Comparison of ENCODE assay signal across 8 cellular contexts in the genomic region with DNA sequence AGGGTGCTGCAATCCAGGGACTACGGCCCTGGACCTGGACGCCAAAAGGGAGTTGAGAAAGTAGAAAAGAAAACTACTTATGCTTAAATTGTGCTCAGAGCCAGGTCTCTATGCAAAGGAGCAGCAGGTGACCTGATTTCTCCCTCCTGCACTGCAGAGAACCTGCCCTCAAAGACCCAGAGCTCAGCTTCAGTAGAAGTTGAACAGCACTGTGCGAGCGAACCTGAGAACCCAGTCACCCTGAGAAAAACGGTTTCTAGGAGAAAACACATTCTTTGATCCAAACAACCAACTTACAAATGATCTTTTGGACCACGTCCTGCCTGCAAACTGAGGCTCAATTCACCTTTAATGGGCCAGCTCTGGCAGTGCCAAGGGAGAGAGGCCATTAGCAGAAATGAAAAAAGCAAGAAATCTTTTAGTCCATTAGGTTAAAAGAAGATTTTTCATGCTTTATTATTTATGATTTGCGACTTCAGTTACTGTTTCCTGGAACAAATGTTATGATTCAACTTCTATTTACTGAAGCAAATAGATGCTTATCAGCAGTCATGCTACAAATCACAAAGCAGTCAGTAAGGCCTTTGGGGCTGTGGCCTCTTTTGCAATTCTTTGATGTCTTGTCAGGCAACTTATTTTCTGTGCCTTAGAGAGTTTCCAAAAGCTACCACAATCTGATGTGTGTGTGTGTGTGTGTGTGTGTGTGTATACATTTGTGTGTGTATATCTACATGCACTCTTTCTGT.
DNase-seq lines count a peak whose midpoint lies in the region; ATAC-seq and TF ChIP-seq lines count a peak whose summit lies in the region.

No MANE protein-coding gene starts in this region.

- ATAC-seq in GM23338 (peak; percentile 59), GM19023 (IDR thresholded peaks at IDR 0.05; ENCODE audit: unreplicated experiment) (no peak)

- H3K9me3 Mint-ChIP-seq in GM23338: no peaks in the 10 kb centered on the region

- intact Hi-C loops in colonic mucosa (cut with DNase I): loop anchor here (10.0 kb wide), 1 partner anchor 120 kb away; no protein-coding TSS in a partner anchor

- H3K4me1 ChIP-seq in GM23338 (ENCODE audit: insufficient read depth): no peaks in the 10 kb centered on the region
- no peaks in the 10 kb centered on the region for H3K4me1 ChIP-seq in colonic mucosa
- H3K4me1 ChIP-seq in parathyroid adenoma: peaks cover 31% of the 10 kb centered on the region

- H3K27ac ChIP-seq in GM23338 (ENCODE audit: low read depth) (no peak overlapping the region), colonic mucosa (peak overlapping the region; percentile 61), parathyroid adenoma (peak overlapping the region; percentile 75)

- H3K4me1 Mint-ChIP-seq in GM23338: peaks cover 8% of the 10 kb centered on the region

- H3K9ac ChIP-seq in colonic mucosa (ENCODE audit: low read depth in 2 of 2, low read length in 2 of 2): peak overlapping the region; percentile 35 to 68
- H3K9ac ChIP-seq in parathyroid adenoma: no peak overlapping the region

- no peaks in the 10 kb centered on the region for H3K9me3 ChIP-seq in colonic mucosa
- no peaks in the 10 kb centered on the region for H3K9me3 ChIP-seq in parathyroid adenoma (ENCODE audit: control insufficient read depth, low read length)

- H3K4me3 ChIP-seq in GM23338: no peak overlapping the region
- H3K4me3 ChIP-seq in colonic mucosa: no peak overlapping the region
- peak overlapping the region; percentile 18 for H3K4me3 ChIP-seq in parathyroid adenoma (ENCODE audit: low read depth, low read length)

- H3K4me3 Mint-ChIP-seq in GM23338: no peak overlapping the region

- H3K36me3 ChIP-seq in GM23338 (ENCODE audit: insufficient read depth) (no peaks in the 10 kb centered on the region), colonic mucosa (no peaks in the 10 kb centered on the region), parathyroid adenoma (ENCODE audit: control insufficient read depth, insufficient read depth, low read length) (no peaks in the 10 kb centered on the region)

- no peak overlapping the region for H3K27ac Mint-ChIP-seq in GM23338

- no peaks in the 10 kb centered on the region for H3K79me2 ChIP-seq in GM23338 (replicated peaks; ENCODE audit: insufficient read depth)
- H3K79me2 ChIP-seq in parathyroid adenoma: no peaks in the 10 kb centered on the region

- H3K27me3 Mint-ChIP-seq in GM23338 (ENCODE audit: insufficient read depth, low read depth, poor library complexity): no peaks in the 10 kb centered on the region

- H3K27me3 ChIP-seq in GM23338 (ENCODE audit: insufficient read depth) (no peaks in the 10 kb centered on the region), colonic mucosa (no peaks in the 10 kb centered on the region), parathyroid adenoma (ENCODE audit: control insufficient read depth, insufficient read depth, low read length) (no peaks in the 10 kb centered on the region)

- H3K4me2 ChIP-seq in GM23338 (no peak overlapping the region), parathyroid adenoma (ENCODE audit: low read length) (peak overlapping the region; percentile 5)

- H3F3A ChIP-seq in GM23338 (replicated peaks; ENCODE audit: low read depth): no peaks in the 10 kb centered on the region

- TF ChIP-seq CTCF in GM23338 (conservative IDR thresholded peaks at IDR 0.05; ENCODE audit: low read depth in 2 of 2) (no peak), colonic mucosa (IDR thresholded peaks at IDR 0.05) (no peak), parathyroid adenoma (IDR thresholded peaks at IDR 0.05) (no peak)

- H3K9me2 ChIP-seq in GM23338 (ENCODE audit: insufficient read depth): no peaks in the 10 kb centered on the region

- DNase-seq in GM23338 (ENCODE audit: low spot score): no peak
- DNase-seq in T-helper 9 cell: peak; percentile 33
- no peak for DNase-seq in colonic mucosa
- no peak for DNase-seq in COR-L47 (lab: John Stamatoyannopoulos, UW)
- DNase-seq in NCI-H1694 (lab: John Stamatoyannopoulos, UW): no peak
- DNase-seq in NCI-H748 treated with DMSO at 0.1 percent for 48 hours (lab: John Stamatoyannopoulos, UW): no peak

- H2AFZ ChIP-seq in GM23338 (no peak overlapping the region), parathyroid adenoma (peak overlapping the region; percentile 13)

- H4K20me1 ChIP-seq in GM23338 (replicated peaks; ENCODE audit: insufficient read depth): no peaks in the 10 kb centered on the region

- no peaks in the 10 kb centered on the region for H3K36me3 Mint-ChIP-seq in GM23338 (ENCODE audit: low read depth)

TF ChIP-seq in GM23338, 12 proteins besides CTCF, POLR2A, EP300 and RAD21 (continues in another document):
- no peak for TF ChIP-seq NANOG (IDR thresholded peaks at IDR 0.05; ENCODE audit: borderline replicate concordance)
- TF ChIP-seq, protein P1, sequence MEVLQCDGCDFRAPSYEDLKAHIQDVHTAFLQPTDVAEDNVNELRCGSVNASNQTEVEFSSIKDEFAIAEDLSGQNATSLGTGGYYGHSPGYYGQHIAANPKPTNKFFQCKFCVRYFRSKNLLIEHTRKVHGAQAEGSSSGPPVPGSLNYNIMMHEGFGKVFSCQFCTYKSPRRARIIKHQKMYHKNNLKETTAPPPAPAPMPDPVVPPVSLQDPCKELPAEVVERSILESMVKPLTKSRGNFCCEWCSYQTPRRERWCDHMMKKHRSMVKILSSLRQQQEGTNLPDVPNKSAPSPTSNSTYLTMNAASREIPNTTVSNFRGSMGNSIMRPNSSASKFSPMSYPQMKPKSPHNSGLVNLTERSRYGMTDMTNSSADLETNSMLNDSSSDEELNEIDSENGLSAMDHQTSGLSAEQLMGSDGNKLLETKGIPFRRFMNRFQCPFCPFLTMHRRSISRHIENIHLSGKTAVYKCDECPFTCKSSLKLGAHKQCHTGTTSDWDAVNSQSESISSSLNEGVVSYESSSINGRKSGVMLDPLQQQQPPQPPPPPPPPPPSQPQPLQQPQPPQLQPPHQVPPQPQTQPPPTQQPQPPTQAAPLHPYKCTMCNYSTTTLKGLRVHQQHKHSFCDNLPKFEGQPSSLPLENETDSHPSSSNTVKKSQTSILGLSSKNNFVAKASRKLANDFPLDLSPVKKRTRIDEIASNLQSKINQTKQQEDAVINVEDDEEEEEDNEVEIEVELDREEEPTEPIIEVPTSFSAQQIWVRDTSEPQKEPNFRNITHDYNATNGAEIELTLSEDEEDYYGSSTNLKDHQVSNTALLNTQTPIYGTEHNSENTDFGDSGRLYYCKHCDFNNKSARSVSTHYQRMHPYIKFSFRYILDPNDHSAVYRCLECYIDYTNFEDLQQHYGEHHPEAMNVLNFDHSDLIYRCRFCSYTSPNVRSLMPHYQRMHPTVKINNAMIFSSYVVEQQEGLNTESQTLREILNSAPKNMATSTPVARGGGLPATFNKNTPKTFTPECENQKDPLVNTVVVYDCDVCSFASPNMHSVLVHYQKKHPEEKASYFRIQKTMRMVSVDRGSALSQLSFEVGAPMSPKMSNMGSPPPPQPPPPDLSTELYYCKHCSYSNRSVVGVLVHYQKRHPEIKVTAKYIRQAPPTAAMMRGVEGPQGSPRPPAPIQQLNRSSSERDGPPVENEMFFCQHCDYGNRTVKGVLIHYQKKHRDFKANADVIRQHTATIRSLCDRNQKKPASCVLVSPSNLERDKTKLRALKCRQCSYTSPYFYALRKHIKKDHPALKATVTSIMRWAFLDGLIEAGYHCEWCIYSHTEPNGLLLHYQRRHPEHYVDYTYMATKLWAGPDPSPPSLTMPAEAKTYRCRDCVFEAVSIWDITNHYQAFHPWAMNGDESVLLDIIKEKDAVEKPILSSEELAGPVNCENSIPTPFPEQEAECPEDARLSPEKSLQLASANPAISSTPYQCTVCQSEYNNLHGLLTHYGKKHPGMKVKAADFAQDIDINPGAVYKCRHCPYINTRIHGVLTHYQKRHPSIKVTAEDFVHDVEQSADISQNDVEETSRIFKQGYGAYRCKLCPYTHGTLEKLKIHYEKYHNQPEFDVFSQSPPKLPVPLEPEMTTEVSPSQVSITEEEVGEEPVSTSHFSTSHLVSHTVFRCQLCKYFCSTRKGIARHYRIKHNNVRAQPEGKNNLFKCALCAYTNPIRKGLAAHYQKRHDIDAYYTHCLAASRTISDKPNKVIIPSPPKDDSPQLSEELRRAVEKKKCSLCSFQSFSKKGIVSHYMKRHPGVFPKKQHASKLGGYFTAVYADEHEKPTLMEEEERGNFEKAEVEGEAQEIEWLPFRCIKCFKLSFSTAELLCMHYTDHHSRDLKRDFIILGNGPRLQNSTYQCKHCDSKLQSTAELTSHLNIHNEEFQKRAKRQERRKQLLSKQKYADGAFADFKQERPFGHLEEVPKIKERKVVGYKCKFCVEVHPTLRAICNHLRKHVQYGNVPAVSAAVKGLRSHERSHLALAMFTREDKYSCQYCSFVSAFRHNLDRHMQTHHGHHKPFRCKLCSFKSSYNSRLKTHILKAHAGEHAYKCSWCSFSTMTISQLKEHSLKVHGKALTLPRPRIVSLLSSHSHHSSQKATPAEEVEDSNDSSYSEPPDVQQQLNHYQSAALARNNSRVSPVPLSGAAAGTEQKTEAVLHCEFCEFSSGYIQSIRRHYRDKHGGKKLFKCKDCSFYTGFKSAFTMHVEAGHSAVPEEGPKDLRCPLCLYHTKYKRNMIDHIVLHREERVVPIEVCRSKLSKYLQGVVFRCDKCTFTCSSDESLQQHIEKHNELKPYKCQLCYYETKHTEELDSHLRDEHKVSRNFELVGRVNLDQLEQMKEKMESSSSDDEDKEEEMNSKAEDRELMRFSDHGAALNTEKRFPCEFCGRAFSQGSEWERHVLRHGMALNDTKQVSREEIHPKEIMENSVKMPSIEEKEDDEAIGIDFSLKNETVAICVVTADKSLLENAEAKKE (CRISPR knock-in tag; IDR thresholded peaks at IDR 0.05): no peak
- TF ChIP-seq EZH2 (IDR thresholded peaks at IDR 0.05; ENCODE audit: low read depth, unreplicated experiment): no peak
- no peak for TF ChIP-seq POLR2AphosphoS5 (IDR thresholded peaks at IDR 0.05; ENCODE audit: low read depth)
- TF ChIP-seq, protein P2, sequence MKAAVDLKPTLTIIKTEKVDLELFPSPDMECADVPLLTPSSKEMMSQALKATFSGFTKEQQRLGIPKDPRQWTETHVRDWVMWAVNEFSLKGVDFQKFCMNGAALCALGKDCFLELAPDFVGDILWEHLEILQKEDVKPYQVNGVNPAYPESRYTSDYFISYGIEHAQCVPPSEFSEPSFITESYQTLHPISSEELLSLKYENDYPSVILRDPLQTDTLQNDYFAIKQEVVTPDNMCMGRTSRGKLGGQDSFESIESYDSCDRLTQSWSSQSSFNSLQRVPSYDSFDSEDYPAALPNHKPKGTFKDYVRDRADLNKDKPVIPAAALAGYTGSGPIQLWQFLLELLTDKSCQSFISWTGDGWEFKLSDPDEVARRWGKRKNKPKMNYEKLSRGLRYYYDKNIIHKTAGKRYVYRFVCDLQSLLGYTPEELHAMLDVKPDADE (IDR thresholded peaks at IDR 0.05): no peak
